ENCODE assay signal across 8 cellular contexts in genomic region chr1:17046043-17046657, GRCh38. TPM values are rescaled to one million over a fixed set of nuclear protein-coding genes. Genes with fewer than 3 reads are reported as not detected.
DNase-seq lines count a peak whose midpoint lies in the region; ATAC-seq and TF ChIP-seq lines count a peak whose summit lies in the region.

No MANE protein-coding gene starts in this region.

- H3K27me3 ChIP-seq in stomach smooth muscle (ENCODE audit: control insufficient read depth in 1 of 2, insufficient read depth in 2 of 2, low read length in 2 of 2) = no peaks in the 10 kb centered on the region

- no peaks in the 10 kb centered on the region for H3K9me3 ChIP-seq in stomach smooth muscle (ENCODE audit: control insufficient read depth in 2 of 2, low read length in 2 of 2)

- no peak for TF ChIP-seq POLR2A in lower leg skin (IDR thresholded peaks at IDR 0.05)

- intact Hi-C loops in lower leg skin (cut with DNase I; ENCODE audit: low total_unique reads) = loop anchor here (5.0 kb wide), 1 partner anchor 84 kb away; no protein-coding TSS in a partner anchor

- peaks cover 12 to 19% of the 10 kb centered on the region in 2 donors for H3K36me3 ChIP-seq in stomach smooth muscle (ENCODE audit: control insufficient read depth in 2 of 2, insufficient read depth in 2 of 2, low read length in 2 of 2)

- H3K9ac ChIP-seq in stomach smooth muscle (ENCODE audit: low read length in 2 of 2) = peak overlapping the region in 1 of 2 donors; percentile 12

- H3K4me3 ChIP-seq in AG10803 (ENCODE audit: low read length) (peak overlapping the region; percentile 38), stomach smooth muscle (ENCODE audit: low read length in 2 of 2) (peak overlapping the region; percentile 1 to 43), lower leg skin (ENCODE audit: low read depth, poor library complexity, severe bottlenecking) (no peak overlapping the region)

- no peak overlapping the region for H3K27ac ChIP-seq in stomach smooth muscle (ENCODE audit: low read length)

- 36 to 48% methylated on average over 5 of the region's 5 CpGs for WGBS in lower leg skin, 2 donors

- DNase-seq in AG10803 (ENCODE audit: low read depth) = peak; percentile 75
- peak; percentile 60 for DNase-seq in NCI-H2196 (lab: John Stamatoyannopoulos, UW; ENCODE audit: unreplicated experiment)
- peak; percentile 40 for DNase-seq in amniotic stem cell (lab: John Stamatoyannopoulos, UW)
- peak; percentile 61 for DNase-seq in iPS-NIHi7 (ENCODE audit: extremely low spot score)
- DNase-seq in lower leg skin (ENCODE audit: low spot score in 2 of 2) = no peak

- TF ChIP-seq CTCF in AG10803 (conservative IDR thresholded peaks at IDR 0.05; ENCODE audit: low read length) = peak; percentile 91
- TF ChIP-seq CTCF in GM12872 (IDR thresholded peaks at IDR 0.05; ENCODE audit: insufficient read depth, low read depth, low read length) = peak; percentile 63
- peak in 1 of 3 donors; percentile 59 for TF ChIP-seq CTCF in lower leg skin (IDR thresholded peaks at IDR 0.05)

- no peaks in the 10 kb centered on the region for H3K4me1 ChIP-seq in stomach smooth muscle (ENCODE audit: control insufficient read depth, insufficient read depth, low read length)

- ATAC-seq in GM21528 (IDR thresholded peaks at IDR 0.05; ENCODE audit: low FRiP score, unreplicated experiment) = no peak

RNA-seq across cellular contexts. Expression of gene SDHB, which starts 7.7 kb away (rescaled TPM):
- 100 to 1,000 TPM in 1 of 4 donors, 10 to 100 TPM in 3; 77.6 to 154 (median 86.2) TPM for total RNA-seq in lower leg skin

RNA-seq across cellular contexts. Expression of gene ATP13A2, which starts 34.4 kb away (rescaled TPM):
- total RNA-seq in lower leg skin = 10 to 100 TPM; 22.1 to 50.2 (median 38.8) TPM

Comparison
In these comparisons a context has a peak if more than half of its experiments do, and no peak if none do; other contexts are left out.
1. DNase-seq: peak in AG10803 (single experiment), NCI-H2196 (single experiment), amniotic stem cell (single experiment) and iPS-NIHi7 (single experiment); none in lower leg skin (0 of 2).